Comparison of ENCODE assay signal across 22 cellular contexts in genomic region chr3:33426630-33427341, GRCh38. TPM values are rescaled to one million over a fixed set of nuclear protein-coding genes. Genes with fewer than 3 reads are reported as not detected.
DNase-seq lines count a peak whose midpoint lies in the region; ATAC-seq, FAIRE-seq and TF ChIP-seq lines count a peak whose summit lies in the region.
"Had no signal": no experiment of that assay in that cellular context is flagged by ENCODE, and none has a peak within 500 bp of the region (broad histone marks: within the 10 kb centered on the region; RNA-seq: fewer than 3 reads in every experiment).

No MANE protein-coding gene starts in this region.

- peaks cover 51% of the 10 kb centered on the region for H3K4me1 Mint-ChIP-seq in CD4-positive, alpha-beta T cell (ENCODE audit: low read depth)
- peaks cover 57 to 82% of the 10 kb centered on the region in 2 donors for H3K4me1 Mint-ChIP-seq in immature natural killer cell

- no peak for TF ChIP-seq POLR2A in HCT116 (IDR thresholded peaks at IDR 0.05; ENCODE audit: borderline replicate concordance, extremely low read depth, insufficient read depth, insufficient read length)
- no peak for TF ChIP-seq POLR2A in K562 (conservative IDR thresholded peaks at IDR 0.05)

- H3K4me3 Mint-ChIP-seq in CD4-positive, alpha-beta T cell: no peak overlapping the region
- H3K4me3 Mint-ChIP-seq in immature natural killer cell: no peak overlapping the region
- H3K4me3 Mint-ChIP-seq: activated B cell treated with CpG ODN at 0.5 μM for 24 hours; central memory CD8-positive, alpha-beta T cell; nephron had no signal

- no peaks in the 10 kb centered on the region for H3K9me1 ChIP-seq in K562 (ENCODE audit: control insufficient read depth, insufficient read depth, low read length)

- H3K4me2 ChIP-seq in HCT116 (ENCODE audit: low read length) (peak overlapping the region; percentile 58), K562 (ENCODE audit: insufficient read depth, low read length) (no peak overlapping the region)

- H3K9me3 ChIP-seq in CD4-positive, alpha-beta T cell (ENCODE audit: control insufficient read depth, low read length): no peaks in the 10 kb centered on the region
- no peaks in the 10 kb centered on the region for H3K9me3 ChIP-seq in HCT116 (ENCODE audit: control insufficient read depth in 1 of 2, insufficient read depth in 1 of 2, low read depth in 1 of 2, low read length in 2 of 2)
- H3K9me3 ChIP-seq in K562 (replicated peaks; ENCODE audit: control insufficient read depth, insufficient read depth, low read depth, low read length): no peaks in the 10 kb centered on the region
- H3K9me3 ChIP-seq: heart left ventricle, testis had no signal

- H3K4me1 ChIP-seq in HCT116 (ENCODE audit: control insufficient read depth in 1 of 2, insufficient read depth in 2 of 2, low read length in 2 of 2): peaks cover 20 to 47% of the 10 kb centered on the region in 2 experiments
- H3K4me1 ChIP-seq in K562 (replicated peaks in 1 of 2; ENCODE audit: control insufficient read depth in 2 of 2, insufficient read depth in 2 of 2, low read length in 2 of 2): peaks cover 3 to 15% of the 10 kb centered on the region in 2 experiments; a peak in 3 of 5 replicates
- H3K4me1 ChIP-seq: testis had no signal

- POLR2A ChIA-PET in CD4-positive, alpha-beta T cell (lab: Charles Lee): interaction anchor here (1.0 to 1.1 kb wide), 2 partner anchors 12 to 14 kb away, joined by 3 to 7 read pairs; partner anchors contain the start of gene UBP1
- POLR2A ChIA-PET in HCT116 (lab: Charles Lee) (interaction anchor here (1.7 kb wide), 1 partner anchor 14 kb away, joined by 3 read pairs; no protein-coding TSS in a partner anchor), K562 (lab: Yijun Ruan, JAX) (interaction anchor here (0.7 to 6.9 kb wide), 6 partner anchors 7 to 28 kb away, joined by 3 to 94 read pairs (median 5); partner anchors contain the start of gene UBP1)

- no peak for DNase-seq in CD4-positive, alpha-beta T cell
- DNase-seq in HCT116 (ENCODE audit: low read depth, low spot score) (no peak), K562 (ENCODE audit: extremely low read depth in 1 of 4, low spot score in 3 of 4) (no peak), left colon (peak; percentile 58 to 82), T1000 (lab: John Stamatoyannopoulos, UW) (no peak), immature natural killer cell (no peak), globus pallidus (ENCODE audit: low spot score) (no peak)
- DNase-seq: activated B cell treated with CpG ODN at 0.5 μM for 24 hours; activated gamma-delta T cell; effector CD4-positive, alpha-beta T cell; heart left ventricle; Karpas-422; mesenchymal stem cell; NCI-H1105; SHP77 treated with DMSO at 0.1 percent for 48 hours; stimulated activated CD4-positive, alpha-beta T cell treated with anti-CD3 and anti-CD28 coated beads, Interleukin-12 subunit alpha, Interleukin-12 subunit beta, amount 100 ng/mL, for 4 hours; T-helper 2 cell; testis had no signal

- no peak for FAIRE-seq in K562 (lab: Jason Lieb, UNC)
- FAIRE-seq: G401.6 had no signal

- no peaks in the 10 kb centered on the region for H3K27me3 Mint-ChIP-seq in CD4-positive, alpha-beta T cell
- H3K27me3 Mint-ChIP-seq in immature natural killer cell (ENCODE audit: low read depth in 3 of 3): no peaks in the 10 kb centered on the region
- H3K27me3 Mint-ChIP-seq: activated B cell treated with CpG ODN at 0.5 μM for 24 hours; central memory CD8-positive, alpha-beta T cell had no signal

- intact Hi-C loops in CD4-positive, alpha-beta T cell (cut with DNase I, micrococcal nuclease): no loop called here
- intact Hi-C loops in HCT116 (cut with micrococcal nuclease): no loop called here
- intact Hi-C loops in K562 (cut with micrococcal nuclease): no loop called here
- intact Hi-C loops in left colon (cut with DNase I, micrococcal nuclease): no loop called here

- ATAC-seq in CD4-positive, alpha-beta T cell (ENCODE audit: poor library complexity): no peak
- ATAC-seq in HCT116 (peak; percentile 67), K562 (no peak; the same call in 2 of the 3 replicates), left colon (peak; percentile 96), GM19463 (IDR thresholded peaks at IDR 0.05; ENCODE audit: unreplicated experiment) (no peak)
- ATAC-seq: heart left ventricle had no signal

- H3K9ac ChIP-seq in HCT116 (ENCODE audit: low read length): no peak overlapping the region
- H3K9ac ChIP-seq in K562 (ENCODE audit: insufficient read depth in 1 of 2, low read depth in 2 of 2, low read length in 2 of 2): no peak overlapping the region

- H3K79me2 ChIP-seq in HCT116 (ENCODE audit: insufficient read depth, low read length) (peaks cover 99% of the 10 kb centered on the region), K562 (ENCODE audit: control insufficient read depth, insufficient read depth, low read length) (peaks cover 91% of the 10 kb centered on the region)

- whole genome bisulfite sequencing in K562 (ENCODE audit: insufficient coverage, low coverage, missing lambda C conversion rate): 83% methylated on average over 10 of the region's 10 CpGs

- TF ChIP-seq RAD21 in HCT116 (IDR thresholded peaks at IDR 0.05; ENCODE audit: low read depth) (no peak), K562 (CRISPR knock-in tag; conservative IDR thresholded peaks at IDR 0.05 in 1 of 2, IDR thresholded peaks at IDR 0.05 in 1 of 2) (no peak)

- no peaks in the 10 kb centered on the region for H3K9me2 ChIP-seq in HCT116 (ENCODE audit: insufficient read depth)

- H3K36me3 Mint-ChIP-seq in CD4-positive, alpha-beta T cell (ENCODE audit: low read depth): peaks cover 63% of the 10 kb centered on the region
- peaks cover 3 to 9% (median 7%) of the 10 kb centered on the region in 3 donors for H3K36me3 Mint-ChIP-seq in immature natural killer cell

- H3K36me3 ChIP-seq in HCT116 (ENCODE audit: control insufficient read depth in 1 of 2, insufficient read depth in 2 of 2, low read length in 2 of 2) (peaks cover 3 to 12% of the 10 kb centered on the region in 2 experiments; a peak in 2 of 4 replicates), K562 (ENCODE audit: control insufficient read depth, insufficient read depth, low read length) (peaks cover 37% of the 10 kb centered on the region; the same call in 2 of the 3 replicates)

- H4K20me1 ChIP-seq in HCT116 (ENCODE audit: insufficient read depth) (peaks cover 37% of the 10 kb centered on the region; the same call in 1 of the 2 replicates), K562 (replicated peaks; ENCODE audit: control insufficient read depth, insufficient read depth, low read length) (peaks cover 20% of the 10 kb centered on the region; the same call in 1 of the 2 replicates)

- TF ChIP-seq CTCF in CD4-positive, alpha-beta T cell (IDR thresholded peaks at IDR 0.05): no peak
- TF ChIP-seq CTCF in HCT116 (IDR thresholded peaks at IDR 0.05 in 2 of 3, conservative IDR thresholded peaks at IDR 0.05 in 1 of 3; ENCODE audit: borderline replicate concordance in 1 of 3, insufficient read depth in 1 of 3, low read depth in 2 of 3, low read length in 2 of 3): no peak
- no peak for TF ChIP-seq CTCF in K562 (IDR thresholded peaks at IDR 0.05 in 2 of 3, conservative IDR thresholded peaks at IDR 0.05 in 1 of 3; ENCODE audit: insufficient read depth in 2 of 3, low read depth in 1 of 3, low read length in 3 of 3)

- TF ChIP-seq EP300 in K562 (IDR thresholded peaks at IDR 0.05; ENCODE audit: low read length): no peak

- no peaks in the 10 kb centered on the region for H3K9me3 Mint-ChIP-seq in CD4-positive, alpha-beta T cell
- no peaks in the 10 kb centered on the region for H3K9me3 Mint-ChIP-seq in immature natural killer cell
- H3K9me3 Mint-ChIP-seq: activated B cell treated with CpG ODN at 0.5 μM for 24 hours; central memory CD8-positive, alpha-beta T cell; nephron had no signal

- RAD21 ChIA-PET in HCT116 (lab: Charles Lee; ENCODE audit: low non-redundant PET in 1 of 2, low total read pairs in 2 of 2, uncharacterized antibody in 2 of 2, unreplicated experiment in 2 of 2): no interaction called here

- H3K27ac ChIP-seq in CD4-positive, alpha-beta T cell (ENCODE audit: low read depth, low read length): no peak overlapping the region
- H3K27ac ChIP-seq in HCT116 (ENCODE audit: low read depth, low read length) (no peak overlapping the region), K562 (ENCODE audit: extremely low read depth, low read depth, low read length) (no peak overlapping the region)
- H3K27ac ChIP-seq: heart left ventricle, testis had no signal

- peak overlapping the region; percentile 51 for H3K27ac Mint-ChIP-seq in CD4-positive, alpha-beta T cell
- H3K27ac Mint-ChIP-seq in immature natural killer cell: peak overlapping the region in 1 of 6 donors; percentile 28
- H3K27ac Mint-ChIP-seq: activated B cell treated with CpG ODN at 0.5 μM for 24 hours had no signal

- no peak overlapping the region for H3K4me3 ChIP-seq in HCT116 (replicated peaks in 1 of 2; ENCODE audit: low read depth in 1 of 2, low read length in 2 of 2)
- H3K4me3 ChIP-seq in K562: no peak overlapping the region
- H3K4me3 ChIP-seq: heart left ventricle, testis had no signal

- no peak overlapping the region for H2AFZ ChIP-seq in HCT116 (ENCODE audit: low read depth, low read length, poor library complexity, severe bottlenecking)
- H2AFZ ChIP-seq in K562 (ENCODE audit: low read depth, low read length): no peak overlapping the region

- BruUV-seq in HCT116 (replicated peaks; lab: Mats Ljungman, UMichigan) (no TSS peak), K562 (replicated peaks; lab: Mats Ljungman, UMichigan) (no TSS peak)

- in situ Hi-C loops in K562 (cut with MboI): no loop called here

- H3K27me3 ChIP-seq in CD4-positive, alpha-beta T cell (ENCODE audit: control insufficient read depth, insufficient read depth, low read length): no peaks in the 10 kb centered on the region
- H3K27me3 ChIP-seq in HCT116 (ENCODE audit: insufficient read depth, low read length): no peaks in the 10 kb centered on the region
- H3K27me3 ChIP-seq in K562 (ENCODE audit: control insufficient read depth in 2 of 2, insufficient read depth in 2 of 2, low read length in 2 of 2): no peaks in the 10 kb centered on the region
- H3K27me3 ChIP-seq: heart left ventricle, testis had no signal

- CTCF ChIA-PET in CD4-positive, alpha-beta T cell (lab: Charles Lee): interaction anchor here (1.6 kb wide), 1 partner anchor 15 kb away, joined by 4 read pairs; no protein-coding TSS in a partner anchor
- CTCF ChIA-PET in HCT116 (lab: Charles Lee) (no interaction called here), K562 (lab: Yijun Ruan, JAX; ENCODE audit: low intra/inter-chr PET ratio) (no interaction called here)

RNA-seq across cellular contexts. Expression of gene UBP1, which starts 13.4 kb away (rescaled TPM):
- 10 to 100 TPM; 59.5 to 61.6 TPM for total RNA-seq in CD4-positive, alpha-beta T cell
- total RNA-seq in HCT116 (2021; ENCODE audit: unreplicated experiment): 69.5 TPM
- polyA plus RNA-seq in HCT116 (2012): 35.2 and 42.6 TPM in 2 replicates
- 238 and 355 TPM in 2 replicates for total RNA-seq in K562 (2011; cell fraction: chromatin; rRNA removed; ENCODE audit: low replicate concordance)
- total RNA-seq in K562 (2011; cell fraction: nucleolus; rRNA removed): 95.6 and 112 TPM in 2 replicates
- total RNA-seq in K562 (2011; cell fraction: nucleoplasm; rRNA removed): 131 and 137 TPM in 2 replicates
- 46.6 and 56.7 TPM in 2 replicates for total RNA-seq in K562 (2014; rRNA removed)
- total RNA-seq in K562 (2014; rRNA removed; fragmentation: Illumina TruSeq; extraction: Trizol): 64.0 and 66.0 TPM in 2 replicates
- total RNA-seq in K562 (2015; rRNA removed; fragmentation: Illumina TruSeq; extraction: Trizol): 78.5 and 85.2 TPM in 2 replicates
- total RNA-seq in K562 (2021): 79.6 and 81.0 TPM in 2 replicates
- 111 and 139 TPM in 2 replicates for polyA plus RNA-seq in K562 (2011; rRNA removed)
- polyA plus RNA-seq in K562 (2011; cell fraction: cytosol; rRNA removed): 33.3 and 46.7 TPM in 2 replicates
- polyA plus RNA-seq in K562 (2011; cell fraction: nucleus; rRNA removed): 222 and 235 TPM in 2 replicates
- polyA plus RNA-seq in K562 (2012): 42.8 and 72.4 TPM in 2 replicates
- polyA plus RNA-seq in K562 (2014; fragmentation: Illumina TruSeq; extraction: Trizol): 117 and 143 TPM in 2 replicates
- 10 to 100 TPM; 13.6 to 17.4 TPM for polyA plus RNA-seq in K562 (2014; fragmentation: Nextera tagmentation; extraction: Ambion mirVana)
- polyA plus RNA-seq in K562 (2014; rRNA removed): 87.5 and 109 TPM in 2 replicates
- 143 and 157 TPM in 2 replicates for polyA minus RNA-seq in K562 (2011; rRNA and poly(A)+ RNA removed)
- 43.0 and 60.2 TPM in 2 replicates for polyA minus RNA-seq in K562 (2011; cell fraction: cytosol; rRNA and poly(A)+ RNA removed)
- polyA minus RNA-seq in K562 (2011; cell fraction: nucleus; rRNA and poly(A)+ RNA removed): 75.7 and 104 TPM in 2 replicates
- total RNA-seq in left colon: 10 to 100 TPM; 56.5 to 66.8 TPM
- 10 to 100 TPM in 2 of 3 donors, 1 to 10 TPM in 1; 9.5 to 12.4 (median 10.3) TPM for polyA plus RNA-seq in immature natural killer cell

Comparison
In these comparisons a context has a peak if more than half of its experiments do, and no peak if none do; other contexts are left out.
1. ATAC-seq: peak in HCT116 (single experiment) and left colon (single experiment); none in CD4-positive, alpha-beta T cell (single experiment), K562 (single experiment) and GM19463 (single experiment).
2. DNase-seq: peak in left colon (2 of 2); none in CD4-positive, alpha-beta T cell (0 of 10), HCT116 (single experiment), K562 (0 of 4), T1000 (single experiment), immature natural killer cell (0 of 3) and globus pallidus (single experiment).